Comparison of ENCODE assay signal across 20 cellular contexts in genomic region chr1:36702963-36703362, GRCh38.
"Had no signal": no experiment of that assay in that cellular context is flagged by ENCODE, and none has a peak within 500 bp of the region (broad histone marks: within the 10 kb centered on the region; RNA-seq: fewer than 3 reads in every experiment).

No MANE protein-coding gene starts in this region.

- H3K27me3 ChIP-seq: ascending aorta, cardiac muscle cell, colonic mucosa had no signal

- H3K27ac ChIP-seq: ascending aorta, breast epithelium, cardiac muscle cell, colonic mucosa, epithelial cell of prostate, esophagus squamous epithelium, gastroesophageal sphincter, heart right ventricle had no signal

- H3K36me3 ChIP-seq: ascending aorta, breast epithelium, cardiac muscle cell, colonic mucosa, esophagus squamous epithelium, gastroesophageal sphincter, heart right ventricle had no signal

- H3K27ac Mint-ChIP-seq: activated CD4-positive, alpha-beta memory T cell treated with anti-CD3 and anti-CD28 coated beads, Interleukin-2, amount 10 ng/mL, durations not matched to agents 7 days and 5 days; activated CD4-positive, alpha-beta T cell treated with anti-CD3 and anti-CD28 coated beads, Interleukin-2, amount 10 ng/mL, durations not matched to agents 7 days and 5 days; activated naive CD4-positive, alpha-beta T cell treated with anti-CD3 and anti-CD28 coated beads, Interleukin-2, amount 10 ng/mL, durations not matched to agents 7 days and 5 days; activated naive CD4-positive, alpha-beta T cell treated with anti-CD3 and anti-CD28 coated beads, Interleukin-2, amount 50 U/mL, for 72 hours; activated naive CD8-positive, alpha-beta T cell treated with anti-CD3 and anti-CD28 coated beads, Interleukin-2, amount 10 ng/mL, durations not matched to agents 7 days and 5 days; activated T-cell treated with anti-CD3 and anti-CD28 coated beads, Interleukin-2, amount 50 U/mL, for 24 hours; activated T-cell treated with anti-CD3 and anti-CD28 coated beads, Interleukin-2, amount 50 U/mL, for 72 hours; WTC11 had no signal

- H3K36me3 Mint-ChIP-seq: activated naive CD4-positive, alpha-beta T cell treated with anti-CD3 and anti-CD28 coated beads, Interleukin-2, amount 10 ng/mL, durations not matched to agents 7 days and 5 days; activated naive CD4-positive, alpha-beta T cell treated with anti-CD3 and anti-CD28 coated beads, Interleukin-2, amount 50 U/mL, for 72 hours; activated naive CD8-positive, alpha-beta T cell treated with anti-CD3 and anti-CD28 coated beads, Interleukin-2, amount 10 ng/mL, durations not matched to agents 7 days and 5 days; brain; WTC11 had no signal

- FAIRE-seq: endometrium, TTC549 had no signal

- H3K9me3 ChIP-seq: ascending aorta, breast epithelium, colonic mucosa, esophagus squamous epithelium, gastroesophageal sphincter, heart right ventricle had no signal

- H3K4me3 Mint-ChIP-seq: activated CD4-positive, alpha-beta memory T cell treated with anti-CD3 and anti-CD28 coated beads, Interleukin-2, amount 10 ng/mL, durations not matched to agents 7 days and 5 days; activated CD4-positive, alpha-beta T cell treated with anti-CD3 and anti-CD28 coated beads, Interleukin-2, amount 10 ng/mL, durations not matched to agents 7 days and 5 days; activated naive CD4-positive, alpha-beta T cell treated with anti-CD3 and anti-CD28 coated beads, Interleukin-2, amount 10 ng/mL, durations not matched to agents 7 days and 5 days; activated naive CD8-positive, alpha-beta T cell treated with anti-CD3 and anti-CD28 coated beads, Interleukin-2, amount 10 ng/mL, durations not matched to agents 7 days and 5 days; activated T-cell treated with anti-CD3 and anti-CD28 coated beads, Interleukin-2, amount 50 U/mL, for 24 hours; activated T-cell treated with anti-CD3 and anti-CD28 coated beads, Interleukin-2, amount 50 U/mL, for 72 hours; WTC11 had no signal

- H3K9me3 Mint-ChIP-seq: activated CD4-positive, alpha-beta memory T cell treated with anti-CD3 and anti-CD28 coated beads, Interleukin-2, amount 10 ng/mL, durations not matched to agents 7 days and 5 days; activated CD4-positive, alpha-beta T cell treated with anti-CD3 and anti-CD28 coated beads, Interleukin-2, amount 10 ng/mL, durations not matched to agents 7 days and 5 days; activated naive CD4-positive, alpha-beta T cell treated with anti-CD3 and anti-CD28 coated beads, Interleukin-2, amount 10 ng/mL, durations not matched to agents 7 days and 5 days; activated naive CD4-positive, alpha-beta T cell treated with anti-CD3 and anti-CD28 coated beads, Interleukin-2, amount 50 U/mL, for 72 hours; activated naive CD8-positive, alpha-beta T cell treated with anti-CD3 and anti-CD28 coated beads, Interleukin-2, amount 10 ng/mL, durations not matched to agents 7 days and 5 days; activated T-cell treated with anti-CD3 and anti-CD28 coated beads, Interleukin-2, amount 50 U/mL, for 24 hours; activated T-cell treated with anti-CD3 and anti-CD28 coated beads, Interleukin-2, amount 50 U/mL, for 72 hours; WTC11 had no signal

- H3K4me1 ChIP-seq: ascending aorta, breast epithelium, colonic mucosa had no signal

- DNase-seq: activated gamma-delta T cell, esophagus squamous epithelium had no signal

- H3K4me1 Mint-ChIP-seq: activated CD4-positive, alpha-beta memory T cell treated with anti-CD3 and anti-CD28 coated beads, Interleukin-2, amount 10 ng/mL, durations not matched to agents 7 days and 5 days; activated CD4-positive, alpha-beta T cell treated with anti-CD3 and anti-CD28 coated beads, Interleukin-2, amount 10 ng/mL, durations not matched to agents 7 days and 5 days; activated naive CD4-positive, alpha-beta T cell treated with anti-CD3 and anti-CD28 coated beads, Interleukin-2, amount 10 ng/mL, durations not matched to agents 7 days and 5 days; activated naive CD8-positive, alpha-beta T cell treated with anti-CD3 and anti-CD28 coated beads, Interleukin-2, amount 10 ng/mL, durations not matched to agents 7 days and 5 days had no signal

- H3K4me3 ChIP-seq: ascending aorta, breast epithelium, cardiac muscle cell, colonic mucosa, esophagus squamous epithelium, gastroesophageal sphincter, heart right ventricle had no signal
